Comparison of ENCODE assay signal across 8 cellular contexts in the genomic region with DNA sequence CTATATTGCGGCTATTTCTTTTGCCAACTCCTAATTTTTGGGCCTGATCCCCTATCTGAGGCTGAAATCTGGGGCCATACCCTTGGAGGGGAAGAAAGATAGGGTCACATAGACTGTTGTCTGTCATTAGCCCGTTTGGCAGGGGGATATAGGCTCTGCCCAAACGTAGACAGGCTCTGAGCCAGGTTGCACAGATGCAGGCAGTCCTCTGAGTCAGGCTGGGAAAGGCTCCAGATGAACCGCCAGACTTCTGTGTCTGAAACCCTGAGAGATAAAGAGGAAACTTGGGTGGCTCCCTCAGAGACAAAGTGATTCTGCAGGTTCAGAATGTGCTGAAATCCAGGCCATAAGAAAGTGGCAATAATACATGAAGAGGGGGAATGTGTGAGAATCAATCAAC. TPM values are rescaled to one million over a fixed set of nuclear protein-coding genes. Genes with fewer than 3 reads are reported as not detected.
DNase-seq lines count a peak whose midpoint lies in the region; ATAC-seq and TF ChIP-seq lines count a peak whose summit lies in the region.

No MANE protein-coding gene starts in this region.

- H3K27me3 Mint-ChIP-seq in neural progenitor cell (ENCODE audit: insufficient read depth, low read depth): peaks cover 6% of the 10 kb centered on the region

- no peaks in the 10 kb centered on the region for H3K9me2 ChIP-seq in Karpas-422 (replicated peaks; ENCODE audit: insufficient read depth, low read length)

- peak overlapping the region; percentile 46 for H3K27ac Mint-ChIP-seq in neural progenitor cell

- peak overlapping the region in 18 of 59 donors; percentile 3 to 74 (median 42) for H3K27ac ChIP-seq in dorsolateral prefrontal cortex
- H3K27ac ChIP-seq in neural progenitor cell: no peak overlapping the region
- H3K27ac ChIP-seq in Karpas-422 (ENCODE audit: low read length): no peak overlapping the region

- H3K36me3 Mint-ChIP-seq in neural progenitor cell: no peaks in the 10 kb centered on the region

- POLR2A ChIA-PET in BJ (lab: Charles Lee): no interaction called here

- H3K4me2 ChIP-seq in neural progenitor cell (no peak overlapping the region), Karpas-422 (ENCODE audit: low read depth, low read length, poor library complexity, severe bottlenecking) (no peak overlapping the region)

- no peaks in the 10 kb centered on the region for H3K36me3 ChIP-seq in BJ (ENCODE audit: control insufficient read depth, insufficient read depth, low read length)
- no peaks in the 10 kb centered on the region for H3K36me3 ChIP-seq in neural progenitor cell
- no peaks in the 10 kb centered on the region for H3K36me3 ChIP-seq in Karpas-422 (ENCODE audit: insufficient read depth, low read length)

- H4K20me1 ChIP-seq in neural progenitor cell (ENCODE audit: low read depth): peaks cover 9% of the 10 kb centered on the region
- H4K20me1 ChIP-seq in Karpas-422 (ENCODE audit: insufficient read depth, low read depth, low read length): no peaks in the 10 kb centered on the region

- H3K4me3 Mint-ChIP-seq in neural progenitor cell: no peak overlapping the region

- H3K27me3 ChIP-seq in BJ (ENCODE audit: control insufficient read depth, insufficient read depth, low read length): no peaks in the 10 kb centered on the region
- H3K27me3 ChIP-seq in dorsolateral prefrontal cortex: no peaks in the 10 kb centered on the region
- H3K27me3 ChIP-seq in neural progenitor cell: no peaks in the 10 kb centered on the region
- no peaks in the 10 kb centered on the region for H3K27me3 ChIP-seq in Karpas-422 (ENCODE audit: low read length)

- no peak for ATAC-seq in GM18873 (IDR thresholded peaks at IDR 0.05; ENCODE audit: low FRiP score, unreplicated experiment)
- ATAC-seq in HG02852 (IDR thresholded peaks at IDR 0.05; ENCODE audit: unreplicated experiment): no peak
- no peak for ATAC-seq in GM21723 (IDR thresholded peaks at IDR 0.05; ENCODE audit: unreplicated experiment)

- peaks cover 9% of the 10 kb centered on the region for H3K79me2 ChIP-seq in neural progenitor cell (ENCODE audit: low read depth)
- H3K79me2 ChIP-seq in Karpas-422 (ENCODE audit: low read length): peaks cover 9% of the 10 kb centered on the region

- H3F3A ChIP-seq in neural progenitor cell (ENCODE audit: low read depth): peaks cover 16% of the 10 kb centered on the region

- no peak overlapping the region for H3K9ac ChIP-seq in neural progenitor cell
- H3K9ac ChIP-seq in Karpas-422 (ENCODE audit: low read length): no peak overlapping the region

- H3K4me1 ChIP-seq in neural progenitor cell (peaks cover 2% of the 10 kb centered on the region), Karpas-422 (ENCODE audit: low read length) (peaks cover 15% of the 10 kb centered on the region)

- H3K4me1 Mint-ChIP-seq in neural progenitor cell: peaks cover 18% of the 10 kb centered on the region

- CTCF ChIA-PET in BJ (lab: Yijun Ruan, JAX): interaction anchor here (1.0 to 1.5 kb wide), 2 partner anchors 63 to 117 kb away, joined by 5 to 6 read pairs; no protein-coding TSS in a partner anchor

- H2AFZ ChIP-seq in neural progenitor cell (replicated peaks): no peak overlapping the region
- no peak overlapping the region for H2AFZ ChIP-seq in Karpas-422 (ENCODE audit: low read length)

- peak; percentile 38 for DNase-seq in BJ (ENCODE audit: low read depth)
- DNase-seq in NCI-H2171 treated with DMSO at 0.1 percent for 48 hours (lab: John Stamatoyannopoulos, UW): peak; percentile 55
- peak in 8 of 10 donors; percentile 49 to 80 (median 66) for DNase-seq in dorsolateral prefrontal cortex
- DNase-seq in neural progenitor cell (ENCODE audit: low spot score): no peak
- DNase-seq in Karpas-422: no peak

- intact Hi-C loops in dorsolateral prefrontal cortex (cut with DNase I): loop anchor here (5.0 to 10.0 kb wide), 4 partner anchors 61 to 142 kb away; a partner anchor contains a TSS

- no peak for TF ChIP-seq CTCF in BJ (IDR thresholded peaks at IDR 0.05; ENCODE audit: insufficient read depth, low read depth, low read length)
- TF ChIP-seq CTCF in dorsolateral prefrontal cortex (IDR thresholded peaks at IDR 0.05 in 54 of 56, conservative IDR thresholded peaks at IDR 0.05 in 2 of 56; ENCODE audit: low read depth in 1 of 56, partially characterized antibody in 56 of 56): no peak
- TF ChIP-seq CTCF in neural progenitor cell (IDR thresholded peaks at IDR 0.05): no peak

- H3K4me3 ChIP-seq in BJ (ENCODE audit: low read depth, low read length): no peak overlapping the region
- H3K4me3 ChIP-seq in dorsolateral prefrontal cortex: no peak overlapping the region
- H3K4me3 ChIP-seq in neural progenitor cell: no peak overlapping the region
- no peak overlapping the region for H3K4me3 ChIP-seq in Karpas-422 (ENCODE audit: low read length)

- H3K9me3 ChIP-seq in neural progenitor cell (ENCODE audit: low read depth): no peaks in the 10 kb centered on the region
- H3K9me3 ChIP-seq in Karpas-422 (ENCODE audit: low read length): no peaks in the 10 kb centered on the region

- no peaks in the 10 kb centered on the region for H3K9me3 Mint-ChIP-seq in neural progenitor cell

RNA-seq across cellular contexts. Expression of a gene that starts 4.0 kb away (rescaled TPM):
- polyA plus RNA-seq in BJ (2011; rRNA removed): 585 and 769 TPM in 2 replicates
- polyA minus RNA-seq in BJ (2011; rRNA and poly(A)+ RNA removed): 190 and 346 TPM in 2 replicates
- total RNA-seq in dorsolateral prefrontal cortex (100 to 1,000 TPM; 108 to 214 (median 152) TPM), neural progenitor cell (ENCODE audit: low replicate concordance) (150 and 154 TPM in 2 replicates)
- total RNA-seq in Karpas-422 (2014; rRNA removed; shearing (Covaris generic); ENCODE audit: low replicate concordance): 217 and 229 TPM in 2 replicates

Comparison
In these comparisons a context has a peak if more than half of its experiments do, and no peak if none do; other contexts are left out.
1. DNase-seq: peak in BJ (single experiment), NCI-H2171 treated with DMSO at 0.1 percent for 48 hours (single experiment) and dorsolateral prefrontal cortex (8 of 10); none in neural progenitor cell (single experiment) and Karpas-422 (single experiment).